In genomic region chr13:39054112-39054511, GRCh38 we compare ENCODE assay signal across 13 cellular contexts.
"Had no signal": no experiment of that assay in that cellular context is flagged by ENCODE, and none has a peak within 500 bp of the region (broad histone marks: within the 10 kb centered on the region; RNA-seq: fewer than 3 reads in every experiment).

No MANE protein-coding gene starts in this region.

- H3K27ac ChIP-seq: body of pancreas, colonic mucosa, hepatocyte, left lung had no signal

- DNase-seq: activated CD4-positive, alpha-beta T cell treated with anti-CD3 and anti-CD28 coated beads, Interleukin-2, amount 10 ng/mL, durations not matched to agents 7 days and 5 days; activated CD8-positive, alpha-beta memory T cell treated with anti-CD3 and anti-CD28 coated beads, Interleukin-2, amount 50 U/mL, for 48 hours; activated gamma-delta T cell treated with Interleukin-2 at 50 U/mL for 16 hours; amniotic stem cell; body of pancreas; central memory CD4-positive, alpha-beta T cell; colonic mucosa; left lung; natural killer cell; stimulated activated CD4-positive, alpha-beta T cell treated with anti-CD3 and anti-CD28 coated beads, Interleukin-2, amount 100 ng/mL, for 48 hours; stimulated activated naive CD4-positive, alpha-beta T cell had no signal

- ATAC-seq: body of pancreas, esophagus mucosa, left lung, natural killer cell had no signal
